20 cellular contexts compared by ENCODE assay signal in the genomic region with DNA sequence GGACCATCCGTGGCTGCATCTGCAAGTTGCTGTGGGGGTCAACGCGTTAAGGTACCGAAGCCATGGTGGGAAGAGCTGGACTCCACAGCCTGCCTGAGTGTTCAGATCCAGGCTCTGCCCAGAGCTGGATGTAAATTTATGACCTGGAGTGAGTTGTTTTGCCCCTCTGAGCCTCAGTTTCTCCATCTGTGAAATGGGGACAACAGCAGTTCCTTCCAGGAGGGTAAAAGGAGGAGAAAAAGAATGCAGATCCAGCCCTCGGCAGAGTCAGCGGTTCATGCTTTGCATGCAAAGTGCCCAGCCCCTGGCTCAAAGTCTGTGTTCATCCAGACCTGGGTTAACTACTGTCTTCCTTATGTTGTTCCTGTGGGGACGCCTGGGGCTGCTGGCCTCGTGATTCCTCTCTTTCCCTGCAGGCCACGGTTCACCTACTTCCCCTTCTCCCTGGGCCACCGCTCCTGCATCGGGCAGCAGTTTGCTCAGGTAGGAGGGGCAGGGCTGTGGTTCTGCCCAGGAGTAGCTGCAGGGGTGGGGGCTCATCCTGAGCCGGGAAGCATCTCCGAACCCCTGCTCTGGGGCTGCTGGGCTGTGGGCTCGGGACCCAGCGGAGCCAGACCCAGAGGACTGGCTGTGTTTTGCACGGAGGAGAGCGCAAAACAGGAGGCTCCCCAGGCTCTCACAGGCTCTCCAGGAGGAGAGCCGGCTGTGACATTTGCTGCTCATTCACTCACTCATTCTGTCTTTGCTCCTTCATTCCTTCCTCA. TPM values are rescaled to one million over a fixed set of nuclear protein-coding genes. Genes with fewer than 3 reads are reported as not detected.
A peak's percentile ranks its signal among the peaks of the same experiment; 100 is the strongest.
DNase-seq lines count a peak whose midpoint lies in the region; ATAC-seq and TF ChIP-seq lines count a peak whose summit lies in the region.
"Had no signal": no experiment of that assay in that cellular context is flagged by ENCODE, and none has a peak within 500 bp of the region (broad histone marks: within the 10 kb centered on the region; RNA-seq: fewer than 3 reads in every experiment).

No MANE protein-coding gene starts in this region.

- H3K23ac ChIP-seq in H9 (ENCODE audit: insufficient read length, low read depth, low read length) = no peak overlapping the region

- peak; percentile 18 for DNase-seq in DMS79 (lab: John Stamatoyannopoulos, UW)
- peak; percentile 29 for DNase-seq in H9
- DNase-seq in coronary artery (ENCODE audit: low spot score) = peak; percentile 62
- peak; percentile 79 for DNase-seq in osteoblast (ENCODE audit: insufficient read length, low spot score, missing footprints)
- no peak for DNase-seq in C1 segment of cervical spinal cord (lab: John Stamatoyannopoulos, UW)
- DNase-seq in anterior cingulate cortex (lab: John Stamatoyannopoulos, UW) = no peak
- no peak for DNase-seq in HFFc6
- DNase-seq: activated gamma-delta T cell, immature natural killer cell, KG1, NCI-H1092 had no signal

- no peak overlapping the region for H2BK20ac ChIP-seq in H9 (ENCODE audit: low read depth, low read length, poor library complexity, severe bottlenecking)

- H3K36me3 Mint-ChIP-seq in H9 (ENCODE audit: insufficient read depth in 1 of 3, low read depth in 3 of 3) (no peaks in the 10 kb centered on the region), HFFc6 (ENCODE audit: low read depth) (no peaks in the 10 kb centered on the region)
- H3K36me3 Mint-ChIP-seq: immature natural killer cell, mesothelial cell of epicardium, T-cell had no signal

- no peaks in the 10 kb centered on the region for H3K4me1 ChIP-seq in H9 (ENCODE audit: insufficient read depth, low read length)
- H3K4me1 ChIP-seq in osteoblast (ENCODE audit: insufficient read depth, low read length) = no peaks in the 10 kb centered on the region

- H2BK120ac ChIP-seq in H9 (ENCODE audit: low read depth, low read length, poor library complexity, severe bottlenecking) = no peak overlapping the region

- H3K27me3 Mint-ChIP-seq in H9 (ENCODE audit: low read depth) = peaks cover 6% of the 10 kb centered on the region
- H3K27me3 Mint-ChIP-seq in HFFc6 (ENCODE audit: insufficient read depth) = peaks cover 23% of the 10 kb centered on the region

- H3T11ph ChIP-seq in H9 (ENCODE audit: low read length) = no peak overlapping the region

- no peak overlapping the region for H2BK15ac ChIP-seq in H9 (ENCODE audit: low read depth, low read length)

- H3K23me2 ChIP-seq in H9 (ENCODE audit: insufficient read length, low read depth, low read length, poor library complexity, severe bottlenecking) = peaks cover 4% of the 10 kb centered on the region

- no peak overlapping the region for H2BK5ac ChIP-seq in H9 (ENCODE audit: insufficient read length, low read length)

- no peak overlapping the region for H4K8ac ChIP-seq in H9 (replicated peaks; ENCODE audit: insufficient read length, low read depth, low read length)

- no peak overlapping the region for H3K4me2 ChIP-seq in H9 (ENCODE audit: insufficient read depth, insufficient read length, low read length)
- no peak overlapping the region for H3K4me2 ChIP-seq in osteoblast (ENCODE audit: insufficient read depth, low read length)

- H3K9me3 ChIP-seq in H9 (ENCODE audit: control insufficient read depth, low read depth, low read length) (no peaks in the 10 kb centered on the region), osteoblast (ENCODE audit: low read depth, low read length) (no peaks in the 10 kb centered on the region)
- H3K9me3 ChIP-seq: esophagus muscularis mucosa, neutrophil, tibial artery had no signal

- H3K27ac ChIP-seq in H9 (ENCODE audit: insufficient read length, low read depth, low read length) (no peak overlapping the region), coronary artery (no peak overlapping the region), osteoblast (ENCODE audit: low read depth, low read length) (no peak overlapping the region)
- H3K27ac ChIP-seq: esophagus muscularis mucosa, neutrophil, tibial artery, VCaP had no signal

- no peak overlapping the region; the same call in 1 of the 2 replicates for H3K14ac ChIP-seq in H9 (ENCODE audit: insufficient read depth, low read length)

- no peak for ATAC-seq in GM19351 (IDR thresholded peaks at IDR 0.05; ENCODE audit: unreplicated experiment)
- ATAC-seq: T-cell had no signal

- no peak overlapping the region for H4K5ac ChIP-seq in H9 (ENCODE audit: insufficient read length, low read depth, low read length)

- no peaks in the 10 kb centered on the region for H3K79me1 ChIP-seq in H9 (ENCODE audit: insufficient read depth, low read depth, low read length, poor library complexity, severe bottlenecking)

- H3K27ac Mint-ChIP-seq in H9 = peak overlapping the region in 2 of 3 experiments; percentile 42 to 71; a peak in 2 of 7 replicates
- H3K27ac Mint-ChIP-seq in HFFc6 = no peak overlapping the region
- H3K27ac Mint-ChIP-seq: B cell; dendritic cell treated with granulocyte-macrophage colony-stimulating factor and Interleukin-4, amounts not matched to agents 40 ng/mL and 50 ng/mL, for 4 days; immature natural killer cell; mesothelial cell of epicardium; T-cell had no signal

- H3K4me1 Mint-ChIP-seq in H9 (peaks cover 6 to 33% of the 10 kb centered on the region in 2 experiments), HFFc6 (ENCODE audit: low read depth) (no peaks in the 10 kb centered on the region)
- H3K4me1 Mint-ChIP-seq: immature natural killer cell had no signal

- H2BK12ac ChIP-seq in H9 (ENCODE audit: insufficient read length, low read depth, low read length) = no peak overlapping the region

- H3K4ac ChIP-seq in H9 (ENCODE audit: low read depth, low read length) = no peak overlapping the region

- H3K9me3 Mint-ChIP-seq in H9 (no peaks in the 10 kb centered on the region; a peak in 1 of 5 replicates), HFFc6 (no peaks in the 10 kb centered on the region)
- H3K9me3 Mint-ChIP-seq: dendritic cell treated with granulocyte-macrophage colony-stimulating factor and Interleukin-4, amounts not matched to agents 40 ng/mL and 50 ng/mL, for 4 days; immature natural killer cell; mesothelial cell of epicardium; T-cell had no signal

- H3K9ac ChIP-seq in H9 (ENCODE audit: extremely low read depth, insufficient read length, low read length) = no peak overlapping the region

- H2AFZ ChIP-seq in H9 (ENCODE audit: low read length) (no peak overlapping the region), osteoblast (ENCODE audit: low read length) (no peak overlapping the region)

- H3K56ac ChIP-seq in H9 (ENCODE audit: insufficient read length, low read depth, low read length) = no peak overlapping the region

- no peaks in the 10 kb centered on the region for H3K36me3 ChIP-seq in osteoblast (ENCODE audit: insufficient read depth, low read length)
- H3K36me3 ChIP-seq: esophagus muscularis mucosa, neutrophil, tibial artery had no signal

- H3K4me3 Mint-ChIP-seq in H9 (no peak overlapping the region; a peak in 1 of 5 replicates), HFFc6 (no peak overlapping the region)
- H3K4me3 Mint-ChIP-seq: B cell; dendritic cell treated with granulocyte-macrophage colony-stimulating factor and Interleukin-4, amounts not matched to agents 40 ng/mL and 50 ng/mL, for 4 days; immature natural killer cell; mesothelial cell of epicardium; T-cell had no signal

- H3K79me2 ChIP-seq in H9 (ENCODE audit: insufficient read depth, low read length) (no peaks in the 10 kb centered on the region), osteoblast (ENCODE audit: insufficient read depth, low read length) (no peaks in the 10 kb centered on the region)

- TF ChIP-seq CTCF in H9 (conservative IDR thresholded peaks at IDR 0.05) = no peak
- TF ChIP-seq CTCF in coronary artery (IDR thresholded peaks at IDR 0.05) = no peak
- TF ChIP-seq CTCF in osteoblast (IDR thresholded peaks at IDR 0.05; ENCODE audit: extremely low read depth, low read depth, low read length) = no peak
- no peak for TF ChIP-seq CTCF in HFFc6 (IDR thresholded peaks at IDR 0.05)

- H4K20me1 ChIP-seq in H9 (ENCODE audit: control insufficient read depth, insufficient read depth, insufficient read length) (no peaks in the 10 kb centered on the region), osteoblast (ENCODE audit: insufficient read depth, low read length) (no peaks in the 10 kb centered on the region)

- H3K4me3 ChIP-seq in coronary artery (no peak overlapping the region), osteoblast (ENCODE audit: insufficient read depth, low read length) (no peak overlapping the region)
- H3K4me3 ChIP-seq: esophagus muscularis mucosa, tibial artery had no signal

- H3K18ac ChIP-seq in H9 (ENCODE audit: insufficient read length, low read depth, low read length) = no peak overlapping the region

- H3K27me3 ChIP-seq in H9 (ENCODE audit: insufficient read depth, low read length) = no peaks in the 10 kb centered on the region
- peaks cover 2% of the 10 kb centered on the region for H3K27me3 ChIP-seq in osteoblast (ENCODE audit: insufficient read depth, low read length)
- H3K27me3 ChIP-seq: esophagus muscularis mucosa had no signal

- no peak overlapping the region for H4K91ac ChIP-seq in H9 (ENCODE audit: insufficient read length, low read depth, low read length)

- no peak overlapping the region for H2AK5ac ChIP-seq in H9 (ENCODE audit: insufficient read length, low read length)

- WGBS in H9 (ENCODE audit: extremely low coverage, insufficient read length, low lambda C conversion rate) = no CpG with 5 or more reads among the region's 18 CpGs

RNA-seq across cellular contexts. Expression of a gene that starts 41.9 kb away (rescaled TPM):
- 0.59 and 0.75 TPM in 2 replicates for total RNA-seq in H9 (2021)
- total RNA-seq in osteoblast = 0.36 and 0.59 TPM in 2 replicates
- total RNA-seq in HFFc6 (2021; fragmentation: NEBNext Ultra II Directional; extraction: Animal tissue kit (Norgen Biotek cat#: 25700)) = under 1 TPM; 0.28 to 0.62 (median 0.49) TPM

Comparison
In these comparisons a context has a peak if more than half of its experiments do, and no peak if none do; other contexts are left out.
1. DNase-seq: peak in DMS79 (single experiment), H9 (single experiment), coronary artery (single experiment) and osteoblast (single experiment); none in C1 segment of cervical spinal cord (0 of 14), anterior cingulate cortex (0 of 58) and HFFc6 (single experiment).